3 cellular contexts compared by ENCODE assay signal in the genomic region with DNA sequence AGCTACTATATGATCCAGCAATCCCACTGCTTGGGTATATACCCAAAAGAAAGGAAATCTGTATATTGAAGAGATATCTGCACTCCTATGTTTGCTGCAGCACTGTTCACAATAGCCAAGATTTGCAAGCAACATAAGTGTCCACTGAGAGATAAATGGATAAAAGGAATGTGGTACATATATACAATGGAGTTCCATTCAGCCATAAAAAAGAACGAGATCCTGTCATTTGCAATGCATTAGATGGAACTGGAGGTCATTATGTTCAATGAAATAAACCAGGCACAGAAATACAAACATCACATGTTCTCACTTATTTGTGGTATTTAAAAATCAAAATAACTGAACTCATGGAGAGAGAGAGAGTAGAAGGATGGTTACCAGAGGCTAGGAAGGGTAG.
"Had no signal": no experiment of that assay in that cellular context is flagged by ENCODE, and none has a peak within 500 bp of the region (broad histone marks: within the 10 kb centered on the region; RNA-seq: fewer than 3 reads in every experiment).

No MANE protein-coding gene starts in this region.

- H3K4me3 ChIP-seq: GM12878 had no signal

- DNase-seq: GDM1, GF-D8 had no signal

- ATAC-seq: GM12878 had no signal
